22 cellular contexts compared by ENCODE assay signal in genomic region chr3:3629911-3630310, GRCh38.
DNase-seq lines count a peak whose midpoint lies in the region; ATAC-seq, FAIRE-seq and TF ChIP-seq lines count a peak whose summit lies in the region.
"Had no signal": no experiment of that assay in that cellular context is flagged by ENCODE, and none has a peak within 500 bp of the region (broad histone marks: within the 10 kb centered on the region; RNA-seq: fewer than 3 reads in every experiment).

No MANE protein-coding gene starts in this region.

- no peak for ATAC-seq in GM18505 (IDR thresholded peaks at IDR 0.05; ENCODE audit: unreplicated experiment)
- no peak for ATAC-seq in GM19035 (IDR thresholded peaks at IDR 0.05; ENCODE audit: unreplicated experiment)
- ATAC-seq: CD8-positive, alpha-beta T cell; GM12878; GM23338; HCT116 had no signal

- FAIRE-seq in urothelium cell line (lab: Jason Lieb, UNC), result no peak
- FAIRE-seq: GM12878 had no signal

- no peak for TF ChIP-seq POLR2A in GM18505 (IDR thresholded peaks at IDR 0.05; ENCODE audit: borderline replicate concordance, extremely low read depth, insufficient read depth, insufficient read length)

- H3K4me3 ChIP-seq in astrocyte of the cerebellum (ENCODE audit: low read depth, low read length), result no peak overlapping the region
- H3K4me3 ChIP-seq: GM12878, GM23338, PC-9, SJSA1 had no signal

- DNase-seq in M059J (ENCODE audit: low read depth), result peak; percentile 28
- DNase-seq in astrocyte of the cerebellum (ENCODE audit: low read depth), result peak; percentile 15
- DNase-seq in iris pigment epithelial cell (ENCODE audit: low read depth), result peak; percentile 63
- peak; percentile 40 for DNase-seq in urothelium cell line (ENCODE audit: low spot score)
- DNase-seq in DMS114 treated with DMSO at 0.1 percent for 48 hours (lab: John Stamatoyannopoulos, UW; ENCODE audit: unreplicated experiment), result no peak
- DNase-seq: Caco-2; CD8-positive, alpha-beta T cell; DMS79; EL; GDM1; Karpas-422; NCI-H2029; NCI-H526 treated with DMSO at 0.1 percent for 48 hours; PC-9; Right ventricle myocardium superior; RPMI8226 had no signal

- TF ChIP-seq CTCF in astrocyte of the cerebellum (IDR thresholded peaks at IDR 0.05; ENCODE audit: low read depth, low read length, missing control alignments), result no peak

- in situ Hi-C loops in astrocyte of the cerebellum (cut with HindIII; ENCODE audit: low sequenced_read_pairs), result no loop called here
